27 cellular contexts compared by ENCODE assay signal in the genomic region with DNA sequence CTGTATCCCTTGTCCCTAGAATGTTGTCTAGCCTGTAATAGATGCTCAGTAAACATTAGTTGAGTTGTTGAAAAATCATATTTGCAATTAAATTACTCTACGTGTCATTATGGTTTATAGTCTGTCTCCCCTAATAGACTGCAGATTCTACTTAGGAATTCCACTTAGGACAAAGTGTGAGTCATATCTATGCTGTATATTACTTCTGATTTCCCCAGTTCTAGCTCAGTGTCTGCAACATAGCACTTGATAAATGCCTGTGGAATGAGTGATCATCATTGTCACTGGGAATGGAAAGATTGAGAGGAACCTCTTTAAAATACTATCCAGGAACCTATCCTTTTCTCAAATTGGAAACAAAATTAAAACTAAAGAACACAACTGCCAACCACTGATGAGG.
DNase-seq lines count a peak whose midpoint lies in the region; ATAC-seq and TF ChIP-seq lines count a peak whose summit lies in the region.
"Had no signal": no experiment of that assay in that cellular context is flagged by ENCODE, and none has a peak within 500 bp of the region (broad histone marks: within the 10 kb centered on the region; RNA-seq: fewer than 3 reads in every experiment).

No MANE protein-coding gene starts in this region.

- no peak overlapping the region; the same call in 1 of the 2 replicates for H3K9ac ChIP-seq in SK-N-SH

- 0% methylated on average over 1 of the region's 1 CpG for WGBS in SK-N-SH (ENCODE audit: low lambda C conversion rate)
- WGBS in aorta, 2 donors, result 72 to 86% methylated on average over 1 of the region's 1 CpG
- 44% methylated on average over 1 of the region's 1 CpG for WGBS in esophagus muscularis mucosa

- TF ChIP-seq POLR2A in esophagus muscularis mucosa (IDR thresholded peaks at IDR 0.05; ENCODE audit: low read depth), result no peak

- H3K36me3 ChIP-seq in SK-N-SH (replicated peaks in 1 of 2; ENCODE audit: control insufficient read depth in 1 of 2, insufficient read depth in 2 of 2, low read length in 1 of 2) (no peaks in the 10 kb centered on the region), aorta (ENCODE audit: control insufficient read depth in 1 of 2, insufficient read depth in 2 of 2, low read length in 1 of 2) (peaks cover 0 to 3% of the 10 kb centered on the region in 2 donors), esophagus muscularis mucosa (no peaks in the 10 kb centered on the region)
- H3K36me3 ChIP-seq: MG63, Peyer's patch had no signal

- CTCF ChIA-PET in SK-N-SH (lab: Yijun Ruan, JAX), result no interaction called here

- POLR2A ChIA-PET in SK-N-SH (lab: Yijun Ruan, JAX), result interaction anchor here (1.4 kb wide), 1 partner anchor 20 kb away, joined by 3 read pairs; no protein-coding TSS in a partner anchor

- H3K4me3 ChIP-seq in SK-N-SH (ENCODE audit: low read depth in 2 of 2, low read length in 1 of 2) (no peak overlapping the region), fibroblast of the aortic adventitia (ENCODE audit: low read depth, low read length) (no peak overlapping the region), aorta (ENCODE audit: low read length in 2 of 2) (no peak overlapping the region), esophagus muscularis mucosa (no peak overlapping the region)
- H3K4me3 ChIP-seq: MG63, Peyer's patch, psoas muscle, skin epidermis, testis had no signal

- TF ChIP-seq RAD21 in SK-N-SH (IDR thresholded peaks at IDR 0.05; ENCODE audit: low read length), result no peak

- peak overlapping the region in 1 of 2 experiments; percentile 61; a peak in 2 of 4 replicates for H3K27ac ChIP-seq in SK-N-SH (ENCODE audit: low read depth in 2 of 2, low read length in 1 of 2)
- no peak overlapping the region for H3K27ac ChIP-seq in aorta (ENCODE audit: low read depth in 1 of 2, low read length in 2 of 2)
- H3K27ac ChIP-seq in esophagus muscularis mucosa (replicated peaks in 1 of 4), result no peak overlapping the region
- H3K27ac ChIP-seq: 22Rv1, C4-2B, Peyer's patch, psoas muscle, skin epidermis, testis had no signal

- TF ChIP-seq CTCF in SK-N-SH (IDR thresholded peaks at IDR 0.05) (no peak), fibroblast of the aortic adventitia (IDR thresholded peaks at IDR 0.05; ENCODE audit: insufficient read depth, low read length) (no peak), esophagus muscularis mucosa (IDR thresholded peaks at IDR 0.05) (no peak)

- no peak overlapping the region for H2AFZ ChIP-seq in SK-N-SH (ENCODE audit: low read depth)

- ATAC-seq in aorta (ENCODE audit: low FRiP score), result no peak
- ATAC-seq: psoas muscle; stimulated activated effector memory CD8-positive, alpha-beta T cell treated with anti-CD3 and anti-CD28 coated beads, Interleukin-12 subunit alpha, Interleukin-12 subunit beta, amount 100 ng/mL, for 72 hours had no signal

- intact Hi-C loops in aorta (cut with DNase I) (no loop called here), esophagus muscularis mucosa (cut with DNase I) (no loop called here)

- no peak overlapping the region for H3K4me2 ChIP-seq in SK-N-SH

- H4K20me1 ChIP-seq in SK-N-SH (ENCODE audit: insufficient read depth), result no peaks in the 10 kb centered on the region

- TF ChIP-seq EP300 in SK-N-SH (IDR thresholded peaks at IDR 0.05; ENCODE audit: borderline replicate concordance in 1 of 2, low read depth in 1 of 2, low read length in 1 of 2) (peak; percentile 13 to 51; a peak in 2 of 4 replicates), esophagus muscularis mucosa (IDR thresholded peaks at IDR 0.05) (no peak)

- H3K9me3 ChIP-seq in SK-N-SH (no peaks in the 10 kb centered on the region), aorta (ENCODE audit: control insufficient read depth, low read length) (peaks cover 2% of the 10 kb centered on the region), esophagus muscularis mucosa (peaks cover 0 to 6% (median 0%) of the 10 kb centered on the region in 4 donors)
- H3K9me3 ChIP-seq: MG63, Peyer's patch, psoas muscle, testis had no signal

- no peaks in the 10 kb centered on the region for H3K79me2 ChIP-seq in SK-N-SH (ENCODE audit: insufficient read depth)

- no peaks in the 10 kb centered on the region for H3K9me2 ChIP-seq in SK-N-SH

- peak; percentile 50 for DNase-seq in A172 (ENCODE audit: low spot score)
- DNase-seq in GM04503 (ENCODE audit: low read depth), result peak; percentile 73
- DNase-seq in SK-N-SH, result no peak
- peak; percentile 27 for DNase-seq in fibroblast of the aortic adventitia (ENCODE audit: low read depth)
- no peak for DNase-seq in aorta
- no peak for DNase-seq in medulla oblongata (ENCODE audit: extremely low spot score)
- DNase-seq in T-helper 1 cell, result no peak
- no peak for DNase-seq in esophagus muscularis mucosa (ENCODE audit: extremely low spot score)
- DNase-seq: activated B cell treated with CpG ODN at 0.5 μM for 24 hours; activated CD4-positive, alpha-beta memory T cell treated with anti-CD3 and anti-CD28 coated beads for 36 hours; activated effector memory CD4-positive, alpha-beta T cell treated with Interleukin-2 at 50 U/mL for 16 hours; Calu3; dermis blood vessel endothelial cell; mammary epithelial cell; MG63; NCI-H1417 treated with DMSO at 0.1 percent for 48 hours; NCI-H2107; NCI-H510A; Peyer's patch; psoas muscle; stimulated activated CD4-positive, alpha-beta T cell treated with anti-CD3 and anti-CD28 coated beads, Interleukin-2, amount 100 ng/mL, for 24 hours; T1000; testis had no signal

- H3F3A ChIP-seq in SK-N-SH (replicated peaks; ENCODE audit: insufficient read depth), result peaks cover 7% of the 10 kb centered on the region

- H3K27me3 ChIP-seq in SK-N-SH (ENCODE audit: insufficient read depth) (no peaks in the 10 kb centered on the region), aorta (ENCODE audit: control insufficient read depth in 1 of 2, insufficient read depth in 2 of 2, low read length in 1 of 2) (no peaks in the 10 kb centered on the region), esophagus muscularis mucosa (peaks cover 0 to 11% (median 0%) of the 10 kb centered on the region in 4 donors)
- H3K27me3 ChIP-seq: MG63, Peyer's patch, testis had no signal

- no peaks in the 10 kb centered on the region for H3K4me1 ChIP-seq in SK-N-SH (ENCODE audit: control insufficient read depth in 1 of 2, insufficient read depth in 2 of 2, low read depth in 1 of 2, low read length in 1 of 2)
- H3K4me1 ChIP-seq in aorta (ENCODE audit: control insufficient read depth in 1 of 2, insufficient read depth in 2 of 2, low read length in 2 of 2), result no peaks in the 10 kb centered on the region
- no peaks in the 10 kb centered on the region for H3K4me1 ChIP-seq in esophagus muscularis mucosa
- H3K4me1 ChIP-seq: Peyer's patch, psoas muscle, testis had no signal

TF ChIP-seq in SK-N-SH, 30 proteins besides CTCF, POLR2A, EP300 and RAD21:
- TF ChIP-seq JUND (IDR thresholded peaks at IDR 0.05), result peak; percentile 82
- TF ChIP-seq PBX3 (IDR thresholded peaks at IDR 0.05), result peak; percentile 86
- no peak for TF ChIP-seq MEF2A (IDR thresholded peaks at IDR 0.05; ENCODE audit: borderline replicate concordance, low read depth)
- TF ChIP-seq TCF12 (IDR thresholded peaks at IDR 0.05), result peak; percentile 94
- TF ChIP-seq IRF3 (IDR thresholded peaks at IDR 0.05; ENCODE audit: low read depth, low read length), result no peak
- TF ChIP-seq RXRA (IDR thresholded peaks at IDR 0.05; ENCODE audit: borderline replicate concordance, low read depth), result no peak
- peak; percentile 86 for TF ChIP-seq FOSL2 (IDR thresholded peaks at IDR 0.05; ENCODE audit: borderline replicate concordance, low read depth)
- peak; percentile 56; the same call in 1 of the 2 replicates for TF ChIP-seq TEAD4 (IDR thresholded peaks at IDR 0.05; ENCODE audit: borderline replicate concordance, insufficient read depth)
- TF ChIP-seq FOXJ3 (CRISPR knock-in tag; IDR thresholded peaks at IDR 0.05), result no peak
- 0 out of 2 replicates have a peak, but pooled peaks have one; percentile 49 for TF ChIP-seq POLR2AphosphoS5 (IDR thresholded peaks at IDR 0.05; ENCODE audit: low read depth, low read length)
- no peak for TF ChIP-seq ELF1 (IDR thresholded peaks at IDR 0.05)

Comparison
In these comparisons a context has a peak if more than half of its experiments do, and no peak if none do; other contexts are left out.
1. DNase-seq: peak in A172 (single experiment), GM04503 (single experiment) and fibroblast of the aortic adventitia (single experiment); none in SK-N-SH (single experiment), aorta (0 of 2), medulla oblongata (single experiment), T-helper 1 cell (0 of 5) and esophagus muscularis mucosa (single experiment).